8 cellular contexts compared by ENCODE assay signal in the genomic region with DNA sequence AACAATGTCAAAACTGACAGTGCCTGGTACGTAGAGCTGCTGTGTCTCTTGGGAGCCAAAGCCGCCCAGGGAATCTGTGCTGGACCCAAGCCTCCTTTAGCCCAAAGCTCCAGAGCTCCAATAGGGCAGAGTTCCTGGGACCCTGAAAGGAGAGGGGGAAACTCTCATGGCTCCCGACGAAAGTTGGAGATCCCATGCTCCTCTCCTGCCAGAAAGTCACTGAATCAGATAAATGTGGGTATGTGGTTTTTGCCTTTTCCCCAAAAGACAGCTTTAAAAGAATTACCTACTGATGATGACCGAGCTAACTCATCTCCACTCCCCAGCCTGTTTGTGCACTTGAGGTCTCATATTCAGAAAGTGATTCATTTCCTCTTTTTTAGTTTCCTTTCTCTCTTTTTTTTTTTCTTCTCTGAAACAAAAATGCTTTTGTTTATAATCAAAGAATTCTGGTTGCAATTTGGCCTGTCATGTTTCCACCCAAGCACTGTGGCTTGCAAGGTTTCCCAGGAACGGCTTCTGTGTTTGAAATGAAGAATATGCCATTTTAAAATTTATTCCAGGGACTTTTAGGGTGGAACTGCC. TPM values are rescaled to one million over a fixed set of nuclear protein-coding genes. Genes with fewer than 3 reads are reported as not detected.
DNase-seq lines count a peak whose midpoint lies in the region; ATAC-seq, FAIRE-seq and TF ChIP-seq lines count a peak whose summit lies in the region.

No MANE protein-coding gene starts in this region.

- H3K9ac ChIP-seq in K562 (ENCODE audit: insufficient read depth in 1 of 2, low read depth in 2 of 2, low read length in 2 of 2): no peak overlapping the region; a peak in 1 of 4 replicates

- H4K20me1 ChIP-seq in K562 (replicated peaks; ENCODE audit: control insufficient read depth, insufficient read depth, low read length): no peaks in the 10 kb centered on the region

- no peak overlapping the region for H3K4me3 ChIP-seq in K562
- H3K4me3 ChIP-seq in vagina: no peak overlapping the region

- TF ChIP-seq EP300 in K562 (IDR thresholded peaks at IDR 0.05; ENCODE audit: low read length): no peak

- no peaks in the 10 kb centered on the region for H3K9me1 ChIP-seq in K562 (ENCODE audit: control insufficient read depth, insufficient read depth, low read length)

- intact Hi-C loops in activated CD4-positive, alpha-beta T cell treated with anti-CD3 and anti-CD28 coated beads for 36 hours (cut with DNase I, micrococcal nuclease): loop anchor here (1.0 to 5.0 kb wide), 4 partner anchors 14 to 1343 kb away; partner anchors contain the start of gene PMAIP1 (in 2 of the 2)
- intact Hi-C loops in K562 (cut with micrococcal nuclease) (no loop called here), vagina (cut with DNase I) (no loop called here), Right ventricle myocardium inferior (cut with DNase I) (no loop called here)

- peaks cover 39% of the 10 kb centered on the region for H3K4me1 Mint-ChIP-seq in activated CD4-positive, alpha-beta T cell treated with anti-CD3 and anti-CD28 coated beads for 36 hours

- peak overlapping the region; percentile 74 for H3K27ac Mint-ChIP-seq in activated CD4-positive, alpha-beta T cell treated with anti-CD3 and anti-CD28 coated beads for 36 hours

- H3K79me2 ChIP-seq in K562 (ENCODE audit: control insufficient read depth, insufficient read depth, low read length): no peaks in the 10 kb centered on the region

- CTCF ChIA-PET in activated CD4-positive, alpha-beta T cell treated with anti-CD3 and anti-CD28 coated beads for 36 hours (lab: Charles Lee): interaction anchor here (1.0 to 1.3 kb wide), 3 partner anchors 13 to 39 kb away, joined by 3 to 6 read pairs (median 3); no protein-coding TSS in a partner anchor
- CTCF ChIA-PET in K562 (lab: Yijun Ruan, JAX; ENCODE audit: low intra/inter-chr PET ratio): no interaction called here

- H2AFZ ChIP-seq in K562 (ENCODE audit: low read depth, low read length): peak overlapping the region; percentile 51; the same call in 1 of the 2 replicates

- in situ Hi-C loops in K562 (cut with MboI): no loop called here

- H3K27me3 ChIP-seq in K562 (ENCODE audit: control insufficient read depth in 2 of 2, insufficient read depth in 2 of 2, low read length in 2 of 2): no peaks in the 10 kb centered on the region
- no peaks in the 10 kb centered on the region for H3K27me3 ChIP-seq in vagina

- peak overlapping the region; percentile 26 for H3K4me3 Mint-ChIP-seq in activated CD4-positive, alpha-beta T cell treated with anti-CD3 and anti-CD28 coated beads for 36 hours

- no peaks in the 10 kb centered on the region for H3K27me3 Mint-ChIP-seq in activated CD4-positive, alpha-beta T cell treated with anti-CD3 and anti-CD28 coated beads for 36 hours

- H3K4me2 ChIP-seq in K562 (ENCODE audit: insufficient read depth, low read length): no peak overlapping the region

- POLR2A ChIA-PET in activated CD4-positive, alpha-beta T cell treated with anti-CD3 and anti-CD28 coated beads for 36 hours (lab: Charles Lee): interaction anchor here (0.7 to 1.4 kb wide), 2 partner anchors 15 to 19 kb away, joined by 4 to 23 read pairs; partner anchors contain the start of gene PMAIP1
- POLR2A ChIA-PET in K562 (lab: Yijun Ruan, JAX): interaction anchor here (3.1 kb wide), 1 partner anchor 14 kb away, joined by 18 read pairs; the partner anchor contains the start of gene PMAIP1

- FAIRE-seq in K562 (lab: Jason Lieb, UNC): no peak

- H3K27ac ChIP-seq in K562 (ENCODE audit: extremely low read depth, low read depth, low read length) (no peak overlapping the region), vagina (no peak overlapping the region)

- H3K4me1 ChIP-seq in K562 (replicated peaks in 1 of 2; ENCODE audit: control insufficient read depth in 2 of 2, insufficient read depth in 2 of 2, low read length in 2 of 2): peaks cover 8 to 24% of the 10 kb centered on the region in 2 experiments; a peak in 4 of 5 replicates
- no peaks in the 10 kb centered on the region for H3K4me1 ChIP-seq in vagina

- TF ChIP-seq RAD21 in K562 (CRISPR knock-in tag; conservative IDR thresholded peaks at IDR 0.05 in 1 of 2, IDR thresholded peaks at IDR 0.05 in 1 of 2): no peak

- 33% methylated on average over 6 of the region's 6 CpGs for WGBS in K562 (ENCODE audit: insufficient coverage, low coverage, missing lambda C conversion rate)

- H3K9me3 ChIP-seq in K562 (replicated peaks; ENCODE audit: control insufficient read depth, insufficient read depth, low read depth, low read length): no peaks in the 10 kb centered on the region
- H3K9me3 ChIP-seq in vagina: no peaks in the 10 kb centered on the region

- TF ChIP-seq CTCF in K562 (IDR thresholded peaks at IDR 0.05 in 2 of 3, conservative IDR thresholded peaks at IDR 0.05 in 1 of 3; ENCODE audit: insufficient read depth in 2 of 3, low read depth in 1 of 3, low read length in 3 of 3): no peak
- no peak for TF ChIP-seq CTCF in vagina (IDR thresholded peaks at IDR 0.05)

- peak; percentile 56 for DNase-seq in activated CD4-positive, alpha-beta T cell treated with anti-CD3 and anti-CD28 coated beads for 36 hours
- DNase-seq in activated CD4-positive, alpha-beta T cell treated with anti-CD3 and anti-CD28 coated beads for 1 hour: no peak
- DNase-seq in NOMO-1 treated with DMSO at 0.1 percent for 48 hours (lab: John Stamatoyannopoulos, UW; ENCODE audit: unreplicated experiment) (peak; percentile 88), K562 (ENCODE audit: extremely low read depth in 1 of 4, low spot score in 3 of 4) (no peak), vagina (ENCODE audit: extremely low spot score in 2 of 2) (no peak), Right ventricle myocardium inferior (ENCODE audit: missing footprints) (no peak)
- peak; percentile 18 for DNase-seq in stimulated activated naive CD8-positive, alpha-beta T cell treated with anti-CD3 and anti-CD28 coated beads, Interleukin-15, Interleukin-2, amounts not matched to agents 100 U/mL and 50 U/mL, for 24 hours

- no peak for TF ChIP-seq POLR2A in K562 (conservative IDR thresholded peaks at IDR 0.05)
- TF ChIP-seq POLR2A in vagina (IDR thresholded peaks at IDR 0.05): no peak

- H3K36me3 Mint-ChIP-seq in activated CD4-positive, alpha-beta T cell treated with anti-CD3 and anti-CD28 coated beads for 36 hours (ENCODE audit: low read depth): peaks cover 3% of the 10 kb centered on the region

- H3K36me3 ChIP-seq in K562 (ENCODE audit: control insufficient read depth, insufficient read depth, low read length) (no peaks in the 10 kb centered on the region), vagina (no peaks in the 10 kb centered on the region)

- H3K9me3 Mint-ChIP-seq in activated CD4-positive, alpha-beta T cell treated with anti-CD3 and anti-CD28 coated beads for 36 hours (ENCODE audit: low read depth): no peaks in the 10 kb centered on the region

- peak; percentile 79 for ATAC-seq in activated CD4-positive, alpha-beta T cell treated with anti-CD3 and anti-CD28 coated beads for 36 hours
- ATAC-seq in HG02623 (IDR thresholded peaks at IDR 0.05; ENCODE audit: unreplicated experiment): peak; percentile 80
- no peak for ATAC-seq in K562
- peak; percentile 70 for ATAC-seq in stimulated activated naive CD8-positive, alpha-beta T cell treated with anti-CD3 and anti-CD28 coated beads, Interleukin-15, Interleukin-2, amounts not matched to agents 100 U/mL and 50 U/mL, for 24 hours
- ATAC-seq in Right ventricle myocardium inferior: no peak

- BruUV-seq in K562 (replicated peaks; lab: Mats Ljungman, UMichigan): no TSS peak

TF ChIP-seq in K562, 482 proteins besides CTCF, POLR2A, EP300 and RAD21 (continues in another document):
- no peak for TF ChIP-seq MAFK (IDR thresholded peaks at IDR 0.05; ENCODE audit: low read length)
- TF ChIP-seq, protein P1, sequence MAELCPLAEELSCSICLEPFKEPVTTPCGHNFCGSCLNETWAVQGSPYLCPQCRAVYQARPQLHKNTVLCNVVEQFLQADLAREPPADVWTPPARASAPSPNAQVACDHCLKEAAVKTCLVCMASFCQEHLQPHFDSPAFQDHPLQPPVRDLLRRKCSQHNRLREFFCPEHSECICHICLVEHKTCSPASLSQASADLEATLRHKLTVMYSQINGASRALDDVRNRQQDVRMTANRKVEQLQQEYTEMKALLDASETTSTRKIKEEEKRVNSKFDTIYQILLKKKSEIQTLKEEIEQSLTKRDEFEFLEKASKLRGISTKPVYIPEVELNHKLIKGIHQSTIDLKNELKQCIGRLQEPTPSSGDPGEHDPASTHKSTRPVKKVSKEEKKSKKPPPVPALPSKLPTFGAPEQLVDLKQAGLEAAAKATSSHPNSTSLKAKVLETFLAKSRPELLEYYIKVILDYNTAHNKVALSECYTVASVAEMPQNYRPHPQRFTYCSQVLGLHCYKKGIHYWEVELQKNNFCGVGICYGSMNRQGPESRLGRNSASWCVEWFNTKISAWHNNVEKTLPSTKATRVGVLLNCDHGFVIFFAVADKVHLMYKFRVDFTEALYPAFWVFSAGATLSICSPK (IDR thresholded peaks at IDR 0.05; ENCODE audit: borderline replicate concordance): no peak

RNA-seq across cellular contexts. Expression of gene PMAIP1, which starts 14.1 kb away (rescaled TPM):
- 10 to 100 TPM; 58.7 to 97.2 TPM for total RNA-seq in activated CD4-positive, alpha-beta T cell treated with anti-CD3 and anti-CD28 coated beads for 36 hours
- total RNA-seq in K562 (2011; cell fraction: chromatin; rRNA removed; ENCODE audit: low replicate concordance): 4.4 and 9.5 TPM in 2 replicates
- total RNA-seq in K562 (2011; cell fraction: nucleolus; rRNA removed): 6.2 and 8.5 TPM in 2 replicates
- 5.6 and 6.1 TPM in 2 replicates for total RNA-seq in K562 (2011; cell fraction: nucleoplasm; rRNA removed)
- total RNA-seq in K562 (2014; rRNA removed) (14.0 and 16.5 TPM in 2 replicates), K562 (2014; rRNA removed; fragmentation: Illumina TruSeq; extraction: Trizol) (16.4 and 19.7 TPM in 2 replicates), K562 (2015; rRNA removed; fragmentation: Illumina TruSeq; extraction: Trizol) (8.0 and 8.1 TPM in 2 replicates), K562 (2021) (17.3 and 17.6 TPM in 2 replicates), vagina (7.4 TPM), Right ventricle myocardium inferior (0.49 TPM)
- polyA plus RNA-seq in K562 (2011; rRNA removed) (14.9 and 15.2 TPM in 2 replicates), K562 (2014; fragmentation: Illumina TruSeq; extraction: Trizol) (14.0 and 15.4 TPM in 2 replicates), K562 (2014; fragmentation: Nextera tagmentation; extraction: Ambion mirVana) (10 to 100 TPM; 10.0 to 14.9 TPM), K562 (2014; rRNA removed) (21.6 and 22.9 TPM in 2 replicates)
- polyA plus RNA-seq in K562 (2011; cell fraction: cytosol; rRNA removed): 9.2 and 10.1 TPM in 2 replicates
- polyA plus RNA-seq in K562 (2011; cell fraction: nucleus; rRNA removed): 4.7 and 6.4 TPM in 2 replicates
- polyA plus RNA-seq in K562 (2012): 9.7 and 20.8 TPM in 2 replicates
- polyA minus RNA-seq in K562 (2011; rRNA and poly(A)+ RNA removed): 7.0 and 9.9 TPM in 2 replicates
- polyA minus RNA-seq in K562 (2011; cell fraction: cytosol; rRNA and poly(A)+ RNA removed): 6.8 and 8.2 TPM in 2 replicates
- 6.9 and 18.1 TPM in 2 replicates for polyA minus RNA-seq in K562 (2011; cell fraction: nucleus; rRNA and poly(A)+ RNA removed)

Comparison
In these comparisons a context has a peak if more than half of its experiments do, and no peak if none do; other contexts are left out.
1. DNase-seq: peak in activated CD4-positive, alpha-beta T cell treated with anti-CD3 and anti-CD28 coated beads for 36 hours (single experiment), NOMO-1 treated with DMSO at 0.1 percent for 48 hours (single experiment) and stimulated activated naive CD8-positive, alpha-beta T cell treated with anti-CD3 and anti-CD28 coated beads, Interleukin-15, Interleukin-2, amounts not matched to agents 100 U/mL and 50 U/mL, for 24 hours (single experiment); none in activated CD4-positive, alpha-beta T cell treated with anti-CD3 and anti-CD28 coated beads for 1 hour (single experiment), K562 (0 of 4), vagina (0 of 2) and Right ventricle myocardium inferior (single experiment).
2. ATAC-seq: peak in activated CD4-positive, alpha-beta T cell treated with anti-CD3 and anti-CD28 coated beads for 36 hours (single experiment), HG02623 (single experiment) and stimulated activated naive CD8-positive, alpha-beta T cell treated with anti-CD3 and anti-CD28 coated beads, Interleukin-15, Interleukin-2, amounts not matched to agents 100 U/mL and 50 U/mL, for 24 hours (single experiment); none in K562 (single experiment) and Right ventricle myocardium inferior (single experiment).
3. intact Hi-C loops: an anchor here in activated CD4-positive, alpha-beta T cell treated with anti-CD3 and anti-CD28 coated beads for 36 hours (1.0 to 5.0 kb wide); none called in K562, vagina and Right ventricle myocardium inferior.